Comparison of ENCODE assay signal across 8 cellular contexts in genomic region chr2:201071305-201072200, GRCh38.
DNase-seq lines count a peak whose midpoint lies in the region; ATAC-seq and TF ChIP-seq lines count a peak whose summit lies in the region.

Gene HYCC2 (minus strand): TSS chr2:201071671. CDS start chr2:201024009, 47,662 bp downstream.
Gene NDUFB3 (plus strand): TSS chr2:201072001. CDS start chr2:201078883, 6,882 bp downstream.

- ATAC-seq in GM18511 (IDR thresholded peaks at IDR 0.05; ENCODE audit: unreplicated experiment), result peak; percentile 98
- ATAC-seq in HG03039 (IDR thresholded peaks at IDR 0.05; ENCODE audit: unreplicated experiment), result peak; percentile 97

- TF ChIP-seq CTCF in 22Rv1 (IDR thresholded peaks at IDR 0.05), result peak; percentile 43
- peak; percentile 33 for TF ChIP-seq CTCF in astrocyte of the spinal cord (IDR thresholded peaks at IDR 0.05; ENCODE audit: low read depth, low read length)
- TF ChIP-seq CTCF in retinal pigment epithelial cell (conservative IDR thresholded peaks at IDR 0.05; ENCODE audit: low read depth, low read length), result peak; percentile 32

- DNase-seq in NCI-H2081 (lab: John Stamatoyannopoulos, UW), result peak; percentile 92 to 94
- DNase-seq in T1000 (lab: John Stamatoyannopoulos, UW), result peak; percentile 84
- peak; percentile 95 for DNase-seq in astrocyte of the spinal cord (ENCODE audit: low read depth, low spot score)
- peak; percentile 41 to 99 (median 86) for DNase-seq in hypothalamus (lab: John Stamatoyannopoulos, UW)
- DNase-seq in retinal pigment epithelial cell (ENCODE audit: low read depth), result peak; percentile 77

- in situ Hi-C loops in astrocyte of the spinal cord (cut with HindIII; ENCODE audit: low sequenced_read_pairs), result no loop called here

- H3K4me3 ChIP-seq in astrocyte of the spinal cord (ENCODE audit: low read depth, low read length), result peak within 1 kb of the TSS; percentile 94
- peak within 1 kb of the TSS; percentile 92 for H3K4me3 ChIP-seq in retinal pigment epithelial cell (ENCODE audit: low read length)

- peak within 1 kb of the TSS; percentile 88 for H3K27ac ChIP-seq in 22Rv1

Comparison
In these comparisons a context has a peak if more than half of its experiments do, and no peak if none do; other contexts are left out.
1. Peak in every context shown above with its lines: DNase-seq, ATAC-seq, H3K4me3 ChIP-seq and H3K27ac ChIP-seq.